19 cellular contexts compared by ENCODE assay signal in the genomic region with DNA sequence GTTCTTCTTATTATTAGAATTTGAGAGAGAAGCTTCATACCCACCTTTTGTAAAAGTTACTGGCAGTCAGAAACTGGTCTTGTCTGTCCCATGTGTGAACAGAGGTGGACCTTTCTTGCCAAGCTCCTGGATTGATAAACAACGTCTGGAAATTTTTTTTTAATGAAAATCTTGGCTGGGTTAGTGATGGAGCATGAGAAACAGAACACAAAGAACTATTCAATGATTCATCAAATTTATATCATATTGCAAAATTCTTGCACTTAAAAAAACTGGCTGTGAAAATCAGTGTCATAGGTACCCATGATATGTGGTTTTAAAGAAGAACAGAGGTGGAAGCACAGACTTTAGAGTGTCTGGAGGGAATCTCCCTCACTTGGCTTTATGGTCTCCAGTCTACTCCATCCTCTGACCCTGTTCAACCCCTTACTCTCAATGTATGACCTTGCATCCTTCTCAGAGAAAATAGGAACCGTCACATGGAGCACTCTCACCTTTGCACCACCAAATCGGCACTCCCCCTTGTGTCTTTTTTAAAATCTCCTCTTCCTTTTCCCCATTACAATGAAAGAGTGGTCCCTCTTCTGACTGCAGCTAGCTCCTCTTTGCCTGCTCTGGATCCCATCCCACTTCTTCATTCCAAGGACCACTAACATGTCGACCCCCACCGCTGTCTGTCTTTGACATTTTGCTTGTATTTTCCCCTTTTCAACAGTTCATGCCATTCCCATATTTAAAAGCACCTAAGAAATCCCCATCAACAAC. TPM values are rescaled to one million over a fixed set of nuclear protein-coding genes. Genes with fewer than 3 reads are reported as not detected.
DNase-seq lines count a peak whose midpoint lies in the region; ATAC-seq and TF ChIP-seq lines count a peak whose summit lies in the region.
"Had no signal": no experiment of that assay in that cellular context is flagged by ENCODE, and none has a peak within 500 bp of the region (broad histone marks: within the 10 kb centered on the region; RNA-seq: fewer than 3 reads in every experiment).

No MANE protein-coding gene starts in this region.

- peaks cover 34% of the 10 kb centered on the region for H3K4me1 ChIP-seq in GM23248 (ENCODE audit: insufficient read depth)
- peaks cover 0 to 6% (median 0%) of the 10 kb centered on the region in 5 donors for H3K4me1 ChIP-seq in subcutaneous abdominal adipose tissue (ENCODE audit: control insufficient read depth in 5 of 5, insufficient read depth in 5 of 5, low read length in 5 of 5)
- H3K4me1 ChIP-seq: Peyer's patch had no signal

- H3F3A ChIP-seq in GM23248 (ENCODE audit: insufficient read depth): peaks cover 19% of the 10 kb centered on the region

- in situ Hi-C loops in GM23248 (cut with MboI): no loop called here

- H3K27ac ChIP-seq in GM23248 (peak overlapping the region; percentile 49), subcutaneous abdominal adipose tissue (ENCODE audit: low read depth, low read length) (peak overlapping the region; percentile 61)
- H3K27ac ChIP-seq: BLaER1 had no signal

- H3K27ac Mint-ChIP-seq in chondrocyte (ENCODE audit: unreplicated experiment): peak overlapping the region; percentile 77
- H3K27ac Mint-ChIP-seq in mesothelial cell of epicardium: no peak overlapping the region
- H3K27ac Mint-ChIP-seq: progenitor cell of endocrine pancreas; T-helper 1 cell treated with Interleukin-12 subunit alpha and Interleukin-12 subunit beta and Interleukin-4 antibody, amounts not matched to agents 30 μg/mL and 1 μg/mL, for 36 hours had no signal

- DNase-seq in GM23248: peak; percentile 68
- no peak for DNase-seq in chondrocyte (ENCODE audit: low spot score)
- peak; percentile 29 to 48 for DNase-seq in lower leg skin (ENCODE audit: low spot score in 2 of 2)
- DNase-seq in kidney tubule cell (ENCODE audit: low spot score): no peak
- no peak for DNase-seq in mesothelial cell of epicardium (ENCODE audit: low spot score in 2 of 2, unreplicated experiment in 2 of 2)
- no peak for DNase-seq in DMS79 (lab: John Stamatoyannopoulos, UW)
- DNase-seq: DMS153; effector CD4-positive, alpha-beta T cell; MM.1S; NCI-H2081; NCI-H69; Peyer's patch; stimulated activated CD4-positive, alpha-beta T cell treated with anti-CD3 and anti-CD28 coated beads, Interleukin-2, amount 100 ng/mL, for 48 hours had no signal

- H3K36me3 Mint-ChIP-seq in chondrocyte (ENCODE audit: low read depth) (peaks cover 18% of the 10 kb centered on the region), mesothelial cell of epicardium (peaks cover 11% of the 10 kb centered on the region)
- H3K36me3 Mint-ChIP-seq: brain had no signal

- H3K4me3 Mint-ChIP-seq in chondrocyte (ENCODE audit: unreplicated experiment): no peak overlapping the region
- no peak overlapping the region for H3K4me3 Mint-ChIP-seq in mesothelial cell of epicardium
- H3K4me3 Mint-ChIP-seq: brain; T-helper 1 cell treated with Interleukin-12 subunit alpha and Interleukin-12 subunit beta and Interleukin-4 antibody, amounts not matched to agents 30 μg/mL and 1 μg/mL, for 36 hours had no signal

- TF ChIP-seq CTCF in chondrocyte (IDR thresholded peaks at IDR 0.05): no peak
- TF ChIP-seq CTCF in lower leg skin (IDR thresholded peaks at IDR 0.05): no peak
- no peak for TF ChIP-seq CTCF in mesothelial cell of epicardium (IDR thresholded peaks at IDR 0.05; ENCODE audit: unreplicated experiment)

- H3K9me3 Mint-ChIP-seq in chondrocyte (ENCODE audit: low read depth) (peaks cover 26% of the 10 kb centered on the region), mesothelial cell of epicardium (peaks cover 40% of the 10 kb centered on the region)

- no peak for ATAC-seq in HG03469 (IDR thresholded peaks at IDR 0.05; ENCODE audit: unreplicated experiment)

- H3K36me3 ChIP-seq in GM23248 (ENCODE audit: low read depth): no peaks in the 10 kb centered on the region
- H3K36me3 ChIP-seq in subcutaneous abdominal adipose tissue (ENCODE audit: control insufficient read depth in 5 of 5, insufficient read depth in 5 of 5, low read length in 5 of 5): no peaks in the 10 kb centered on the region
- H3K36me3 ChIP-seq: BLaER1, Peyer's patch had no signal

- H3K4me3 ChIP-seq in GM23248 (no peak overlapping the region), lower leg skin (ENCODE audit: low read depth, poor library complexity, severe bottlenecking) (no peak overlapping the region), subcutaneous abdominal adipose tissue (ENCODE audit: low read depth in 1 of 5, low read length in 5 of 5) (peak overlapping the region in 2 of 5 donors; percentile 2 to 22)
- H3K4me3 ChIP-seq: BLaER1, Peyer's patch had no signal

- H3K27me3 ChIP-seq in GM23248 (replicated peaks; ENCODE audit: insufficient read depth) (no peaks in the 10 kb centered on the region), subcutaneous abdominal adipose tissue (ENCODE audit: control insufficient read depth in 5 of 5, insufficient read depth in 4 of 5, low read length in 5 of 5) (peaks cover 0 to 7% (median 0%) of the 10 kb centered on the region in 5 donors)
- H3K27me3 ChIP-seq: BLaER1, Peyer's patch had no signal

- H3K27me3 Mint-ChIP-seq in chondrocyte (ENCODE audit: low read depth) (no peaks in the 10 kb centered on the region), mesothelial cell of epicardium (ENCODE audit: low read depth) (no peaks in the 10 kb centered on the region)
- H3K27me3 Mint-ChIP-seq: brain had no signal

- H3K79me2 ChIP-seq in GM23248 (ENCODE audit: insufficient read depth): no peaks in the 10 kb centered on the region

- no peak for TF ChIP-seq POLR2A in lower leg skin (IDR thresholded peaks at IDR 0.05)

- intact Hi-C loops in lower leg skin (cut with DNase I; ENCODE audit: low total_unique reads): no loop called here

- H2AFZ ChIP-seq in GM23248: no peak overlapping the region

- no peaks in the 10 kb centered on the region for H3K9me2 ChIP-seq in GM23248 (ENCODE audit: insufficient read depth)

- no peaks in the 10 kb centered on the region for H4K20me1 ChIP-seq in GM23248 (ENCODE audit: insufficient read depth)
- H4K20me1 ChIP-seq: BLaER1 had no signal

- H3K9ac ChIP-seq in GM23248 (peak overlapping the region; percentile 21; the same call in 1 of the 2 replicates), subcutaneous abdominal adipose tissue (ENCODE audit: low read length in 5 of 5) (no peak overlapping the region)
- H3K9ac ChIP-seq: BLaER1 had no signal

- H3K9me3 ChIP-seq in GM23248 (ENCODE audit: low read depth) (peaks cover 11% of the 10 kb centered on the region), subcutaneous abdominal adipose tissue (ENCODE audit: control insufficient read depth in 5 of 5, low read length in 5 of 5) (peaks cover 7 to 24% (median 22%) of the 10 kb centered on the region in 5 donors)

- H3K4me2 ChIP-seq in GM23248 (ENCODE audit: unreplicated experiment): peak overlapping the region; percentile 3
- H3K4me2 ChIP-seq: BLaER1 had no signal

- WGBS in GM23248 (ENCODE audit: low coverage in 1 of 2, low lambda C conversion rate in 2 of 2, missing lambda C conversion rate in 2 of 2), 2 experiments: 75 to 77% methylated on average over 5 of the region's 5 CpGs
- 68% methylated on average over 5 of the region's 5 CpGs for WGBS in lower leg skin, 2 donors

- H3K4me1 Mint-ChIP-seq in chondrocyte (ENCODE audit: low read depth) (peaks cover 36% of the 10 kb centered on the region), mesothelial cell of epicardium (no peaks in the 10 kb centered on the region)
- H3K4me1 Mint-ChIP-seq: brain had no signal

RNA-seq across cellular contexts. Expression of a gene that starts 58.2 kb away (rescaled TPM):
- total RNA-seq in GM23248 (2014; rRNA removed; shearing (Covaris generic)): 145 and 148 TPM in 2 replicates
- 164 and 168 TPM in 2 replicates for polyA plus RNA-seq in GM23248 (2016; fragmentation: Nextera tagmentation; extraction: Ambion mirVana)
- 62.3 to 109 TPM (median 65.8 TPM) in 3 replicates for total RNA-seq in chondrocyte
- 10 to 100 TPM; 38.8 to 74.0 (median 69.3) TPM for total RNA-seq in lower leg skin
- 54.5 to 59.8 TPM (median 59.7 TPM) in 3 replicates for total RNA-seq in mesothelial cell of epicardium

Comparison
In these comparisons a context has a peak if more than half of its experiments do, and no peak if none do; other contexts are left out.
1. DNase-seq: peak in GM23248 (single experiment) and lower leg skin (2 of 2); none in chondrocyte (single experiment), kidney tubule cell (single experiment), mesothelial cell of epicardium (0 of 2) and DMS79 (single experiment).